ENCODE assay signal across 22 cellular contexts in genomic region chr14:34426313-34427295, GRCh38.
"Had no signal": no experiment of that assay in that cellular context is flagged by ENCODE, and none has a peak within 500 bp of the region (broad histone marks: within the 10 kb centered on the region; RNA-seq: fewer than 3 reads in every experiment).

No MANE protein-coding gene starts in this region.

- H3K36me3 Mint-ChIP-seq: activated naive CD8-positive, alpha-beta T cell had no signal

- H3K27ac Mint-ChIP-seq: activated CD4-positive, alpha-beta T cell treated with anti-CD3 and anti-CD28 coated beads, Interleukin-2, amount 10 ng/mL, durations not matched to agents 7 days and 5 days; activated CD8-positive, alpha-beta memory T cell treated with anti-CD3 and anti-CD28 coated beads, Interleukin-2, amount 10 ng/mL, durations not matched to agents 7 days and 5 days; activated CD8-positive, alpha-beta T cell treated with anti-CD3 and anti-CD28 coated beads for 36 hours; activated naive CD8-positive, alpha-beta T cell; activated T-helper 1 cell treated with anti-CD3 and anti-CD28 coated beads, Interleukin-12 subunit alpha, Interleukin-12 subunit beta, Interleukin-2, Interleukin-4 antibody, amounts not matched to agents 30 ng/mL and 10 ng/mL and 1 ng/mL, durations not matched to agents 14 hours and 24 hours and 36 hours; T-helper 17 cell had no signal

- H3K27me3 ChIP-seq: spleen, thyroid gland had no signal

- H3K4me3 Mint-ChIP-seq: activated CD4-positive, alpha-beta T cell treated with anti-CD3 and anti-CD28 coated beads, Interleukin-2, amount 10 ng/mL, durations not matched to agents 7 days and 5 days; activated CD8-positive, alpha-beta memory T cell treated with anti-CD3 and anti-CD28 coated beads, Interleukin-2, amount 10 ng/mL, durations not matched to agents 7 days and 5 days; activated CD8-positive, alpha-beta T cell treated with anti-CD3 and anti-CD28 coated beads for 36 hours; activated naive CD8-positive, alpha-beta T cell; activated T-helper 1 cell treated with anti-CD3 and anti-CD28 coated beads, Interleukin-12 subunit alpha, Interleukin-12 subunit beta, Interleukin-2, Interleukin-4 antibody, amounts not matched to agents 30 ng/mL and 10 ng/mL and 1 ng/mL, durations not matched to agents 14 hours and 24 hours and 36 hours; naive thymus-derived CD4-positive, alpha-beta T cell; neural crest cell; T-helper 17 cell had no signal

- H3K9me3 Mint-ChIP-seq: activated CD4-positive, alpha-beta T cell treated with anti-CD3 and anti-CD28 coated beads, Interleukin-2, amount 10 ng/mL, durations not matched to agents 7 days and 5 days; activated T-helper 1 cell treated with anti-CD3 and anti-CD28 coated beads, Interleukin-12 subunit alpha, Interleukin-12 subunit beta, Interleukin-2, Interleukin-4 antibody, amounts not matched to agents 30 ng/mL and 10 ng/mL and 1 ng/mL, durations not matched to agents 14 hours and 24 hours and 36 hours had no signal

- H3K4me3 ChIP-seq: SK-N-MC, spleen, thyroid gland had no signal

- DNase-seq: activated CD4-positive, alpha-beta T cell treated with anti-CD3 and anti-CD28 coated beads, Interleukin-2, amount 10 ng/mL, durations not matched to agents 7 days and 5 days; activated CD8-positive, alpha-beta memory T cell treated with anti-CD3 and anti-CD28 coated beads, Interleukin-2, amount 10 ng/mL, durations not matched to agents 7 days and 5 days; activated CD8-positive, alpha-beta T cell treated with anti-CD3 and anti-CD28 coated beads for 36 hours; activated gamma-delta T cell; cerebellar nuclear complex; effector CD4-positive, alpha-beta T cell; foreskin melanocyte; kidney glomerular epithelial cell; mesenchymal stem cell; naive thymus-derived CD4-positive, alpha-beta T cell; occipital lobe; posterior cingulate gyrus; spleen; stimulated activated CD4-positive, alpha-beta T cell treated with anti-CD3 and anti-CD28 coated beads, Interleukin-4, amount 100 ng/mL, for 1 hour; stimulated activated naive CD4-positive, alpha-beta T cell treated with Interleukin-2 at 50 U/mL for 16 hours; SW 1271; T-helper 17 cell; thyroid gland had no signal

- H3K27me3 Mint-ChIP-seq: activated CD8-positive, alpha-beta T cell treated with anti-CD3 and anti-CD28 coated beads for 36 hours; activated naive CD8-positive, alpha-beta T cell had no signal

- H3K27ac ChIP-seq: SK-N-MC, spleen, thyroid gland had no signal

- ATAC-seq: activated CD8-positive, alpha-beta memory T cell treated with anti-CD3 and anti-CD28 coated beads, Interleukin-2, amount 10 ng/mL, durations not matched to agents 7 days and 5 days; activated CD8-positive, alpha-beta T cell treated with anti-CD3 and anti-CD28 coated beads for 36 hours; naive thymus-derived CD4-positive, alpha-beta T cell; T-helper 17 cell had no signal

- H3K4me1 ChIP-seq: spleen, thyroid gland had no signal

- H3K4me1 Mint-ChIP-seq: activated CD4-positive, alpha-beta T cell treated with anti-CD3 and anti-CD28 coated beads, Interleukin-2, amount 10 ng/mL, durations not matched to agents 7 days and 5 days; activated CD8-positive, alpha-beta memory T cell treated with anti-CD3 and anti-CD28 coated beads, Interleukin-2, amount 10 ng/mL, durations not matched to agents 7 days and 5 days; naive thymus-derived CD4-positive, alpha-beta T cell; neural crest cell; T-helper 17 cell had no signal

- H3K36me3 ChIP-seq: spleen, thyroid gland had no signal

- H3K9me3 ChIP-seq: thyroid gland had no signal
